1 cellular context compared by ENCODE assay signal in the genomic region with DNA sequence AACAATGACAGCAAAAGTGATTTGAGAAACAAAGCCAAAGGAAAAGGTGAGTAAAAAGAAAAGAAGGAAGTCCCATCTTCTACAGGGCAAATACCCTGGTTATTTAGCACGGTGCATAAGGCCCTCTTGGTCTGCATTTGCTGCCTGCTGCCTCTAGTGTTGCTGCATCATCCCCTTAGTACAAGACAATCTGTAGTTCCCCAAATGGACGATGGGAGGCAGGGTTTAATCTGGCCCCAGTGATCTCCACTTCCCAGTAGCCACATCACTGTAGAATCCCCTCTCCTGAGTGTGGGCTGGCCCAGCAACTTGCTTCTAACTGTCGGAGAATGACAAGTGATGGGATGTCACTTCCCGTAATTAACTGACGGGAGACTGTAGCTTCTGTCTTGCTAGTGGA.
TF ChIP-seq lines count a peak whose summit lies in the region.

No MANE protein-coding gene starts in this region.

TF ChIP-seq in SK-N-SH, 30 proteins besides CTCF, POLR2A, EP300 and RAD21 (continued from another document):
- TF ChIP-seq SMC3 (IDR thresholded peaks at IDR 0.05; ENCODE audit: low read depth, low read length), result no peak
- TF ChIP-seq MXI1 (IDR thresholded peaks at IDR 0.05; ENCODE audit: low read depth, low read length), result no peak
- no peak for TF ChIP-seq USF2 (IDR thresholded peaks at IDR 0.05; ENCODE audit: borderline replicate concordance, low read depth, low read length)
- no peak for TF ChIP-seq YY1 (IDR thresholded peaks at IDR 0.05; ENCODE audit: low read depth)
